Comparison of ENCODE assay signal across 20 cellular contexts in the genomic region with DNA sequence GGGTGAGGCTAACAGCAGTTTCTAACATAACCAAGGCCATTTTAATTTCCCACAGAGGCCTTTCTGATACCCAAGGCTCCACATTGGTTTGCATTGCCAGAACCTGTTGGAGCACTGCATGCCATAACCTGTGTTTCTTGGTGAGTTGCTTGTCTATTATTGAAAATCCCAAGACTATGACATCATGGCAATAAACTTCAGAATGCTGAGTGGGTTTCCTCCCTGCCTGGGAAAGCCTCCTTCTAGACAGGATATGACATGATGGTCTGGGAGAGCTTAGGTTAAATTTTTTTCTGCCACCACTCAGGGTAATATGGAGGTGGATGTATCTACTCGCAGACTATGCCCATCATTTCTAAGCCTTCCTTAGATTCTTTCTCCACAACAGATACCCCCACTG. TPM values are rescaled to one million over a fixed set of nuclear protein-coding genes. Genes with fewer than 3 reads are reported as not detected.
DNase-seq lines count a peak whose midpoint lies in the region; ATAC-seq and TF ChIP-seq lines count a peak whose summit lies in the region.
"Had no signal": no experiment of that assay in that cellular context is flagged by ENCODE, and none has a peak within 500 bp of the region (broad histone marks: within the 10 kb centered on the region; RNA-seq: fewer than 3 reads in every experiment).

No MANE protein-coding gene starts in this region.

- H3K9me3 Mint-ChIP-seq in activated CD4-positive, alpha-beta T cell treated with anti-CD3 and anti-CD28 coated beads, Interleukin-2, amount 10 ng/mL, durations not matched to agents 7 days and 5 days, result peaks cover 2% of the 10 kb centered on the region
- H3K9me3 Mint-ChIP-seq: activated T-helper 1 cell treated with anti-CD3 and anti-CD28 coated beads, Interleukin-12 subunit alpha, Interleukin-12 subunit beta, Interleukin-2, Interleukin-4 antibody, amounts not matched to agents 30 ng/mL and 10 ng/mL and 1 ng/mL, durations not matched to agents 14 hours and 24 hours and 36 hours; HFFc6; stimulated activated effector memory CD8-positive, alpha-beta T cell treated with anti-CD3 and anti-CD28 coated beads, Interleukin-12 subunit alpha, Interleukin-12 subunit beta, amount 100 ng/mL, for 72 hours had no signal

- no peak overlapping the region for H3K18ac ChIP-seq in mesenchymal stem cell (ENCODE audit: low read depth in 1 of 2, low read length in 2 of 2)

- peaks cover 2% of the 10 kb centered on the region for H3K4me1 Mint-ChIP-seq in activated CD4-positive, alpha-beta T cell treated with anti-CD3 and anti-CD28 coated beads, Interleukin-2, amount 10 ng/mL, durations not matched to agents 7 days and 5 days
- H3K4me1 Mint-ChIP-seq: stimulated activated effector memory CD8-positive, alpha-beta T cell treated with anti-CD3 and anti-CD28 coated beads, Interleukin-12 subunit alpha, Interleukin-12 subunit beta, amount 100 ng/mL, for 72 hours had no signal

- no peak for TF ChIP-seq EP300 in transverse colon (IDR thresholded peaks at IDR 0.05; ENCODE audit: low read depth)

- H3K4ac ChIP-seq in mesenchymal stem cell (ENCODE audit: low read depth in 1 of 2, low read length in 2 of 2), result no peak overlapping the region

- no peaks in the 10 kb centered on the region for H3K9me3 ChIP-seq in mesenchymal stem cell (ENCODE audit: control insufficient read depth, low read length)
- H3K9me3 ChIP-seq in transverse colon, result no peaks in the 10 kb centered on the region
- H3K9me3 ChIP-seq: ovary, Peyer's patch, thyroid gland had no signal

- no peak for TF ChIP-seq POLR2A in transverse colon (IDR thresholded peaks at IDR 0.05)

- CTCF ChIA-PET in activated CD4-positive, alpha-beta T cell treated with anti-CD3 and anti-CD28 coated beads, Interleukin-2, amount 10 ng/mL, durations not matched to agents 7 days and 5 days (lab: Charles Lee), result interaction anchor here (2.1 kb wide), 1 partner anchor 30 kb away, joined by 4 read pairs; no protein-coding TSS in a partner anchor

- H4K91ac ChIP-seq in mesenchymal stem cell (ENCODE audit: low read length), result no peak overlapping the region

- H3K27ac ChIP-seq in epithelial cell of prostate (peak overlapping the region; percentile 90), mesenchymal stem cell (ENCODE audit: low read length, poor library complexity, severe bottlenecking) (peak overlapping the region; percentile 60), transverse colon (no peak overlapping the region)
- H3K27ac ChIP-seq: ovary, Peyer's patch, thyroid gland had no signal

- in situ Hi-C loops in transverse colon (cut with MboI; ENCODE audit: low pct_ligation_motif_present in 1 of 4, low pct_unique_long_range_greater_than_20kb in 1 of 4, low sequenced_read_pairs in 3 of 4), result no loop called here

- H3K4me3 Mint-ChIP-seq in activated CD4-positive, alpha-beta T cell treated with anti-CD3 and anti-CD28 coated beads, Interleukin-2, amount 10 ng/mL, durations not matched to agents 7 days and 5 days, result no peak overlapping the region
- H3K4me3 Mint-ChIP-seq: activated CD8-positive, alpha-beta T cell treated with anti-CD3 and anti-CD28 coated beads, Interleukin-2, amount 10 ng/mL, durations not matched to agents 7 days and 5 days; activated T-helper 1 cell treated with anti-CD3 and anti-CD28 coated beads, Interleukin-12 subunit alpha, Interleukin-12 subunit beta, Interleukin-2, Interleukin-4 antibody, amounts not matched to agents 30 ng/mL and 10 ng/mL and 1 ng/mL, durations not matched to agents 14 hours and 24 hours and 36 hours; HFFc6; stimulated activated effector memory CD8-positive, alpha-beta T cell treated with anti-CD3 and anti-CD28 coated beads, Interleukin-12 subunit alpha, Interleukin-12 subunit beta, amount 100 ng/mL, for 72 hours had no signal

- H2AFZ ChIP-seq in mesenchymal stem cell (ENCODE audit: low read depth, low read length), result no peak overlapping the region

- no peak overlapping the region for H3K9ac ChIP-seq in mesenchymal stem cell (ENCODE audit: low read length)

- no peak overlapping the region for H2AK5ac ChIP-seq in mesenchymal stem cell (ENCODE audit: low read length, severe bottlenecking)

- H3K27ac Mint-ChIP-seq in activated CD4-positive, alpha-beta T cell treated with anti-CD3 and anti-CD28 coated beads, Interleukin-2, amount 10 ng/mL, durations not matched to agents 7 days and 5 days, result no peak overlapping the region
- H3K27ac Mint-ChIP-seq: activated CD8-positive, alpha-beta T cell treated with anti-CD3 and anti-CD28 coated beads, Interleukin-2, amount 10 ng/mL, durations not matched to agents 7 days and 5 days; activated T-helper 1 cell treated with anti-CD3 and anti-CD28 coated beads, Interleukin-12 subunit alpha, Interleukin-12 subunit beta, Interleukin-2, Interleukin-4 antibody, amounts not matched to agents 30 ng/mL and 10 ng/mL and 1 ng/mL, durations not matched to agents 14 hours and 24 hours and 36 hours; HFFc6; stimulated activated effector memory CD8-positive, alpha-beta T cell treated with anti-CD3 and anti-CD28 coated beads, Interleukin-12 subunit alpha, Interleukin-12 subunit beta, amount 100 ng/mL, for 72 hours had no signal

- ATAC-seq in HG03460 (IDR thresholded peaks at IDR 0.05; ENCODE audit: unreplicated experiment), result no peak
- ATAC-seq: activated CD8-positive, alpha-beta T cell treated with anti-CD3 and anti-CD28 coated beads, Interleukin-2, amount 10 ng/mL, durations not matched to agents 7 days and 5 days; left lobe of liver; stimulated activated effector memory CD8-positive, alpha-beta T cell treated with anti-CD3 and anti-CD28 coated beads, Interleukin-12 subunit alpha, Interleukin-12 subunit beta, amount 100 ng/mL, for 72 hours had no signal

- no peak overlapping the region for H2BK15ac ChIP-seq in mesenchymal stem cell (ENCODE audit: low read depth, poor library complexity, severe bottlenecking)

- no peak overlapping the region for H3K14ac ChIP-seq in mesenchymal stem cell (ENCODE audit: low read length in 2 of 2)

- H3K27me3 ChIP-seq in mesenchymal stem cell (ENCODE audit: control insufficient read depth in 1 of 2, insufficient read depth in 1 of 2, low read length in 2 of 2), result no peaks in the 10 kb centered on the region
- H3K27me3 ChIP-seq in transverse colon, result no peaks in the 10 kb centered on the region
- H3K27me3 ChIP-seq: ovary, Peyer's patch, thyroid gland had no signal

- H3K36me3 ChIP-seq in mesenchymal stem cell (ENCODE audit: control insufficient read depth in 1 of 2, insufficient read depth in 2 of 2, low read depth in 1 of 2, low read length in 2 of 2) (no peaks in the 10 kb centered on the region), transverse colon (no peaks in the 10 kb centered on the region)
- H3K36me3 ChIP-seq: ovary, Peyer's patch, thyroid gland had no signal

- POLR2A ChIA-PET in activated CD4-positive, alpha-beta T cell treated with anti-CD3 and anti-CD28 coated beads, Interleukin-2, amount 10 ng/mL, durations not matched to agents 7 days and 5 days (lab: Charles Lee), result no interaction called here

- no peak for TF ChIP-seq CTCF in transverse colon (IDR thresholded peaks at IDR 0.05)

- peak; percentile 51 for DNase-seq in A172 (ENCODE audit: low spot score)
- peak; percentile 10 for DNase-seq in RKO (ENCODE audit: low spot score)
- DNase-seq in epithelial cell of prostate (ENCODE audit: low read depth, low spot score), result peak; percentile 98
- DNase-seq in mesenchymal stem cell, result peak; percentile 68
- no peak for DNase-seq in activated CD4-positive, alpha-beta T cell treated with anti-CD3 and anti-CD28 coated beads, Interleukin-2, amount 10 ng/mL, durations not matched to agents 7 days and 5 days
- no peak for DNase-seq in transverse colon
- DNase-seq in activated CD4-positive, alpha-beta T cell treated with anti-CD3 and anti-CD28 coated beads, Interleukin-2, amount 50 U/mL, for 1 hour, result no peak
- DNase-seq: 8988T; activated CD8-positive, alpha-beta T cell treated with anti-CD3 and anti-CD28 coated beads, Interleukin-2, amount 10 ng/mL, durations not matched to agents 7 days and 5 days; amniotic stem cell; HFFc6; hippocampal formation; NCI-H82; ovary; Peyer's patch; thyroid gland had no signal

- H3K4me1 ChIP-seq in mesenchymal stem cell (ENCODE audit: control insufficient read depth, insufficient read depth, low read depth, low read length) (peaks cover 4% of the 10 kb centered on the region), transverse colon (peaks cover 0 to 2% (median under 1%) of the 10 kb centered on the region in 4 donors)
- H3K4me1 ChIP-seq: Peyer's patch, thyroid gland had no signal

- no peak overlapping the region for H3K4me2 ChIP-seq in mesenchymal stem cell (ENCODE audit: low read length, poor library complexity, severe bottlenecking)

- no peak overlapping the region for H3K4me3 ChIP-seq in mesenchymal stem cell (ENCODE audit: insufficient read depth in 1 of 2, low read depth in 1 of 2, low read length in 2 of 2)
- H3K4me3 ChIP-seq in transverse colon, result no peak overlapping the region
- H3K4me3 ChIP-seq: ovary, Peyer's patch, thyroid gland had no signal

- WGBS in mesenchymal stem cell, result no CpG with 5 or more reads among the region's 1 CpG
- 90% methylated on average over 1 of the region's 1 CpG; no CpG with 5 or more reads in 1 of the 2 donors for WGBS in transverse colon (ENCODE audit: low coverage in 1 of 2), 2 donors

- H4K8ac ChIP-seq in mesenchymal stem cell (ENCODE audit: low read length), result no peak overlapping the region

- no peak overlapping the region for H2BK120ac ChIP-seq in mesenchymal stem cell (ENCODE audit: low read depth, low read length)

- H3K27me3 Mint-ChIP-seq in activated CD4-positive, alpha-beta T cell treated with anti-CD3 and anti-CD28 coated beads, Interleukin-2, amount 10 ng/mL, durations not matched to agents 7 days and 5 days, result no peaks in the 10 kb centered on the region

- intact Hi-C loops in transverse colon (cut with DNase I; ENCODE audit: low total_unique reads), result no loop called here

- no peak overlapping the region for H3K23ac ChIP-seq in mesenchymal stem cell (ENCODE audit: low read length in 2 of 2)

- peaks cover 2% of the 10 kb centered on the region for H3K36me3 Mint-ChIP-seq in activated CD4-positive, alpha-beta T cell treated with anti-CD3 and anti-CD28 coated beads, Interleukin-2, amount 10 ng/mL, durations not matched to agents 7 days and 5 days (ENCODE audit: low read depth)
- H3K36me3 Mint-ChIP-seq: stimulated activated effector memory CD8-positive, alpha-beta T cell treated with anti-CD3 and anti-CD28 coated beads, Interleukin-12 subunit alpha, Interleukin-12 subunit beta, amount 100 ng/mL, for 72 hours had no signal

- H3K79me1 ChIP-seq in mesenchymal stem cell (replicated peaks; ENCODE audit: low read length, poor library complexity, severe bottlenecking), result no peaks in the 10 kb centered on the region

- H2BK12ac ChIP-seq in mesenchymal stem cell (ENCODE audit: low read length in 2 of 2), result no peak overlapping the region

- no peak overlapping the region for H2BK5ac ChIP-seq in mesenchymal stem cell (ENCODE audit: low read depth, low read length, poor library complexity, severe bottlenecking)

RNA-seq across cellular contexts. Expression of a gene that starts 23.2 kb away (rescaled TPM):
- total RNA-seq in A172 (2014; rRNA removed; shearing (Covaris generic)), result 44.5 and 55.4 TPM in 2 replicates
- polyA plus RNA-seq in mesenchymal stem cell (2013, experiment 1 of 2), result 73.6 TPM
- 75.7 TPM for polyA plus RNA-seq in mesenchymal stem cell (2013, experiment 2 of 2)
- total RNA-seq in activated CD4-positive, alpha-beta T cell treated with anti-CD3 and anti-CD28 coated beads, Interleukin-2, amount 10 ng/mL, durations not matched to agents 7 days and 5 days, result 1 to 10 TPM in 1 of 2 experiments, under 1 TPM in 1; 0.79 to 1.3 TPM
- 10 to 100 TPM; 39.6 to 98.9 (median 73.9) TPM for total RNA-seq in transverse colon

Comparison
In these comparisons a context has a peak if more than half of its experiments do, and no peak if none do; other contexts are left out.
1. DNase-seq: peak in A172 (single experiment), RKO (single experiment), epithelial cell of prostate (single experiment) and mesenchymal stem cell (single experiment); none in activated CD4-positive, alpha-beta T cell treated with anti-CD3 and anti-CD28 coated beads, Interleukin-2, amount 10 ng/mL, durations not matched to agents 7 days and 5 days (single experiment), transverse colon (single experiment) and activated CD4-positive, alpha-beta T cell treated with anti-CD3 and anti-CD28 coated beads, Interleukin-2, amount 50 U/mL, for 1 hour (single experiment).
2. H3K27ac ChIP-seq: peak in epithelial cell of prostate (single experiment) and mesenchymal stem cell (single experiment); none in transverse colon (0 of 4).
3. RNA of a gene that starts 23.2 kb away (total RNA-seq): 39.6 to 98.9 TPM in transverse colon and 44.5 to 55.4 TPM in A172; 0.79 to 1.3 TPM in activated CD4-positive, alpha-beta T cell treated with anti-CD3 and anti-CD28 coated beads, Interleukin-2, amount 10 ng/mL, durations not matched to agents 7 days and 5 days; every median in the first group is over 10 times any median in the second.